ENCODE assay signal across 32 cellular contexts in genomic region chr12:95977764-95978305, GRCh38. TPM values are rescaled to one million over a fixed set of nuclear protein-coding genes. Genes with fewer than 3 reads are reported as not detected.
"Had no signal": no experiment of that assay in that cellular context is flagged by ENCODE, and none has a peak within 500 bp of the region (broad histone marks: within the 10 kb centered on the region; RNA-seq: fewer than 3 reads in every experiment).

No MANE protein-coding gene starts in this region.

- ATAC-seq: left lung; lower lobe of right lung; naive thymus-derived CD8-positive, alpha-beta T cell; psoas muscle; stimulated activated memory B cell treated with anti-CD40 and anti-IgM and Interleukin-4, amounts not matched to agents 10 μg/mL and 1 μg/mL and 100 μg/mL, for 72 hours; stimulated activated naive CD8-positive, alpha-beta T cell treated with anti-CD3 and anti-CD28 coated beads, Interleukin-15, amount 100 ng/mL, for 72 hours had no signal

- H3K4me1 ChIP-seq: left lung, lower lobe of right lung, psoas muscle, tibial nerve, upper lobe of left lung, vagina had no signal

- H3K27me3 Mint-ChIP-seq: naive thymus-derived CD8-positive, alpha-beta T cell; stimulated activated memory B cell treated with anti-CD40 and anti-IgM and Interleukin-4, amounts not matched to agents 10 μg/mL and 1 μg/mL and 100 μg/mL, for 72 hours; stimulated activated naive CD8-positive, alpha-beta T cell treated with anti-CD3 and anti-CD28 coated beads, Interleukin-15, amount 100 ng/mL, for 72 hours had no signal

- DNase-seq: islet precursor cell; left lung; lower lobe of right lung; mammary epithelial cell; mesenchymal stem cell; naive thymus-derived CD8-positive, alpha-beta T cell; occipital lobe; psoas muscle; right lobe of liver; stimulated activated CD4-positive, alpha-beta T cell treated with anti-CD3 and anti-CD28 coated beads, Interleukin-1b, Interleukin-23, amount 100 ng/mL, for 48 hours; stimulated activated CD4-positive, alpha-beta T cell treated with anti-CD3 and anti-CD28 coated beads, Interleukin-2, amount 100 ng/mL, for 48 hours; stimulated activated CD4-positive, alpha-beta T cell treated with anti-CD3 and anti-CD28 coated beads, Interleukin-4, amount 100 ng/mL, for 4 hours; stimulated activated CD8-positive, alpha-beta memory T cell treated with anti-CD3 and anti-CD28 coated beads, Interleukin-4, amount 100 ng/mL, for 48 hours; stimulated activated naive CD4-positive, alpha-beta T cell treated with Interleukin-2 at 50 U/mL for 16 hours; stimulated activated naive CD8-positive, alpha-beta T cell treated with anti-CD3 and anti-CD28 coated beads, Interleukin-15, amount 100 ng/mL, for 72 hours; substantia nigra; upper lobe of left lung had no signal

- H3K36me3 ChIP-seq: lower lobe of right lung, tibial nerve, vagina had no signal

- H3K36me3 Mint-ChIP-seq: stimulated activated memory B cell treated with anti-CD40 and anti-IgM and Interleukin-4, amounts not matched to agents 10 μg/mL and 1 μg/mL and 100 μg/mL, for 72 hours had no signal

- H3K4me2 ChIP-seq: smooth muscle cell had no signal

- H3K9me3 Mint-ChIP-seq: naive thymus-derived CD8-positive, alpha-beta T cell; nephron; neural crest cell; stimulated activated memory B cell treated with anti-CD40 and anti-IgM and Interleukin-4, amounts not matched to agents 10 μg/mL and 1 μg/mL and 100 μg/mL, for 72 hours; stimulated activated naive CD8-positive, alpha-beta T cell treated with anti-CD3 and anti-CD28 coated beads, Interleukin-15, amount 100 ng/mL, for 72 hours had no signal

- H3K4me1 Mint-ChIP-seq: naive thymus-derived CD8-positive, alpha-beta T cell; neural crest cell; stimulated activated memory B cell treated with anti-CD40 and anti-IgM and Interleukin-4, amounts not matched to agents 10 μg/mL and 1 μg/mL and 100 μg/mL, for 72 hours; stimulated activated naive CD8-positive, alpha-beta T cell treated with anti-CD3 and anti-CD28 coated beads, Interleukin-15, amount 100 ng/mL, for 72 hours had no signal

- H3K9ac ChIP-seq: parathyroid adenoma had no signal

- H3K27ac Mint-ChIP-seq: naive thymus-derived CD8-positive, alpha-beta T cell; nephron; stimulated activated memory B cell treated with anti-CD40 and anti-IgM and Interleukin-4, amounts not matched to agents 10 μg/mL and 1 μg/mL and 100 μg/mL, for 72 hours; stimulated activated naive CD8-positive, alpha-beta T cell treated with anti-CD3 and anti-CD28 coated beads, Interleukin-15, amount 100 ng/mL, for 72 hours had no signal

- H3K4me3 Mint-ChIP-seq: naive thymus-derived CD8-positive, alpha-beta T cell; nephron; neural crest cell; stimulated activated memory B cell treated with anti-CD40 and anti-IgM and Interleukin-4, amounts not matched to agents 10 μg/mL and 1 μg/mL and 100 μg/mL, for 72 hours; stimulated activated naive CD8-positive, alpha-beta T cell treated with anti-CD3 and anti-CD28 coated beads, Interleukin-15, amount 100 ng/mL, for 72 hours had no signal

- H3K4me3 ChIP-seq: left lung, lower lobe of right lung, psoas muscle, right lobe of liver, smooth muscle cell, tibial nerve, upper lobe of left lung, vagina had no signal

- H3K27ac ChIP-seq: left lung, lower lobe of right lung, neutrophil, parathyroid adenoma, psoas muscle, tibial nerve, upper lobe of left lung, vagina had no signal

- H3K79me2 ChIP-seq: parathyroid adenoma had no signal

- H2AFZ ChIP-seq: parathyroid adenoma had no signal

- H3K9me3 ChIP-seq: left lung, lower lobe of right lung, neutrophil, psoas muscle, right lobe of liver, tibial nerve, upper lobe of left lung, vagina had no signal

- H3K27me3 ChIP-seq: left lung, neutrophil, right lobe of liver, tibial nerve, upper lobe of left lung, vagina had no signal

RNA-seq across cellular contexts. Expression of gene HAL, which starts 18.3 kb away (rescaled TPM):
- total RNA-seq: urinary bladder had no signal
- polyA plus RNA-seq: naive thymus-derived CD8-positive, alpha-beta T cell; smooth muscle cell had no signal

RNA-seq across cellular contexts. Expression of gene AMDHD1, which starts 34.7 kb away (rescaled TPM):
- total RNA-seq: osteocyte had no signal

RNA-seq across cellular contexts. Expression of gene CCDC38, which starts 35.4 kb away (rescaled TPM):
- total RNA-seq: kidney epithelial cell, mucosa of gallbladder, neural crest cell, osteocyte, posterior vena cava, skeletal muscle tissue, smooth muscle cell, temporal lobe, tibial nerve, urinary bladder, vagina had no signal
- polyA plus RNA-seq: mammary epithelial cell; naive thymus-derived CD8-positive, alpha-beta T cell had no signal
